Comparison of ENCODE assay signal across 20 cellular contexts in the genomic region with DNA sequence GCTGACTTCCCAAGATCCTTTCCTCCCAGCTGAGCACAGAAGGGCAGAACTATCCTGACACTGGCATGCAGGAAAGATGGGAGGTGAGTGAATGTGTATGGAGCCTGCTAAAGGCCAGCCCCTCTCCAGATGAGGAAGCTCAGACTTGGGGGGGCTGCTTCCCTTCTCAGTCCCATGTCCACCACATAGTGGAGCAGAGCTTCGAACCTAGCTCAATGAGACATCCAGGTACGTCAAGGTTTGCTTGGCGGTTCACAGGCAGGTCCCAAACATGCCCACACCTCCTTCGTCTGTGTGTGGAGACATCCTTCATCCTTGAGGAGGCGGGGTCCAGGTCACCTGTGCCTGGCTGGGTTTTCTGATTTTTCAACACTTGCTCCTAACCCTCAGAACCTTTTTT.
"Had no signal": no experiment of that assay in that cellular context is flagged by ENCODE, and none has a peak within 500 bp of the region (broad histone marks: within the 10 kb centered on the region; RNA-seq: fewer than 3 reads in every experiment).

No MANE protein-coding gene starts in this region.

- H3K27me3 Mint-ChIP-seq: activated T-cell treated with anti-CD3 and anti-CD28 coated beads, Interleukin-2, amount 50 U/mL, for 24 hours; activated T-helper 17 cell treated with anti-CD3 and anti-CD28 coated beads, Interleukin-2, amount 50 U/mL, for 72 hours; dendritic cell treated with granulocyte-macrophage colony-stimulating factor and Interleukin-4, amounts not matched to agents 40 ng/mL and 50 ng/mL, for 4 days; naive B cell had no signal

- H3K9me3 ChIP-seq: uterus had no signal

- ATAC-seq: activated T-helper 17 cell treated with anti-CD3 and anti-CD28 coated beads, Interleukin-2, amount 50 U/mL, for 72 hours; stimulated activated naive CD8-positive, alpha-beta T cell treated with anti-CD3 and anti-CD28 coated beads, Interleukin-15, amount 100 ng/mL, for 72 hours; WTC11 had no signal

- H3K4me3 Mint-ChIP-seq: activated naive CD8-positive, alpha-beta T cell treated with anti-CD3 and anti-CD28 coated beads for 36 hours; activated T-cell treated with anti-CD3 and anti-CD28 coated beads, Interleukin-2, amount 50 U/mL, for 24 hours; activated T-helper 17 cell treated with anti-CD3 and anti-CD28 coated beads, Interleukin-2, amount 50 U/mL, for 72 hours; dendritic cell treated with granulocyte-macrophage colony-stimulating factor and Interleukin-4, amounts not matched to agents 40 ng/mL and 50 ng/mL, for 4 days; naive B cell; neural crest cell; stimulated activated naive CD8-positive, alpha-beta T cell treated with anti-CD3 and anti-CD28 coated beads, Interleukin-15, amount 100 ng/mL, for 72 hours; WTC11 had no signal

- H3K27me3 ChIP-seq: uterus had no signal

- H3K27ac ChIP-seq: uterus had no signal

- H3K9me3 Mint-ChIP-seq: activated naive CD8-positive, alpha-beta T cell treated with anti-CD3 and anti-CD28 coated beads for 36 hours; activated T-cell treated with anti-CD3 and anti-CD28 coated beads, Interleukin-2, amount 50 U/mL, for 24 hours; activated T-helper 17 cell treated with anti-CD3 and anti-CD28 coated beads, Interleukin-2, amount 50 U/mL, for 72 hours; dendritic cell treated with granulocyte-macrophage colony-stimulating factor and Interleukin-4, amounts not matched to agents 40 ng/mL and 50 ng/mL, for 4 days; naive B cell; neural crest cell; stimulated activated naive CD8-positive, alpha-beta T cell treated with anti-CD3 and anti-CD28 coated beads, Interleukin-15, amount 100 ng/mL, for 72 hours had no signal

- H3K4me3 ChIP-seq: lung, uterus had no signal

- H3K4me1 ChIP-seq: uterus had no signal

- H3K36me3 ChIP-seq: uterus had no signal

- DNase-seq: activated CD8-positive, alpha-beta memory T cell treated with anti-CD3 and anti-CD28 coated beads for 24 hours; activated CD8-positive, alpha-beta memory T cell treated with anti-CD3 and anti-CD28 coated beads, Interleukin-2, amount 50 U/mL, for 4 hours; activated naive CD4-positive, alpha-beta T cell; activated naive CD8-positive, alpha-beta T cell treated with anti-CD3 and anti-CD28 coated beads for 36 hours; activated T-cell treated with anti-CD3 and anti-CD28 coated beads, Interleukin-2, amount 50 U/mL, for 24 hours; effector CD8-positive, alpha-beta T cell; erythroblast; foreskin fibroblast; naive B cell; stimulated activated CD4-positive, alpha-beta T cell treated with anti-CD3 and anti-CD28 coated beads, Interleukin-4, amount 100 ng/mL, for 4 hours; stimulated activated naive CD8-positive, alpha-beta T cell treated with anti-CD3 and anti-CD28 coated beads, Interleukin-15, amount 100 ng/mL, for 72 hours; T-helper 1 cell; T-helper 9 cell; trophoblast cell; uterus had no signal

- H3K27ac Mint-ChIP-seq: activated naive CD8-positive, alpha-beta T cell treated with anti-CD3 and anti-CD28 coated beads for 36 hours; activated T-cell treated with anti-CD3 and anti-CD28 coated beads, Interleukin-2, amount 50 U/mL, for 24 hours; activated T-helper 17 cell treated with anti-CD3 and anti-CD28 coated beads, Interleukin-2, amount 50 U/mL, for 72 hours; dendritic cell treated with granulocyte-macrophage colony-stimulating factor and Interleukin-4, amounts not matched to agents 40 ng/mL and 50 ng/mL, for 4 days; naive B cell; stimulated activated naive CD8-positive, alpha-beta T cell treated with anti-CD3 and anti-CD28 coated beads, Interleukin-15, amount 100 ng/mL, for 72 hours; WTC11 had no signal
